Comparison of ENCODE assay signal across 1 cellular context in the genomic region with DNA sequence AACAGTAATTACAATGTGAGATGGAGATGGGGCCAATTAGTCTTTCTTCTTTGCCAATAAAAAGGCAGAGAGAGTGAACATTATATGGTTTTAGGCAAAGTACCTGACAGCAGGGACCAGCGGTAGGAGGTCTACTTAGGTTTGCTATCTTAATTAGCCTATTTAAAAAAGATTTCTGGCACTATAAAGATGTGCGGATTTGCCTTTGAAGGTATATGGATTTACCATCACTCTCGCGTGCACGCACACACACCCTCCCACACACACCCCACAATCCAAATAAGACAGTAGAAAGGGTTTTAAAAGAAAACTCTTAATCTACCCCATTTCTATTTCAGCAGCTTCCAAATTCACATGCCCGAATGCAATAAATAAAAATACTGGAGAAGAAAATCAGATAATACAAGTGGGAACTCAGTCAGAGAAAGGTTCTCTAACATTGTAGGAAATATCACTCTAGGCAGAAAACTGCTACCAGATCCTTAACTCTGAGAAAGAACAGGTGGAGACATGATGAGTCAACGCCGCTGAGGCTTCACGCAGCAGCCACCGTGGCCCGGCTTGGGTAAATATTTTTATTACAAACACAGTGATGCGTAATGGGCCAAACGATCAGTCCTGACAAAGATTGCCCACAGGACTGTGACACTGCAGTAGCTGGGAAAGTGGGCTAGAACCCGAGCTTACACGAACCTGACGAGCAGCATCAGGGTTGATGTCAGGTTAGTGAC.
TF ChIP-seq lines count a peak whose summit lies in the region.

No MANE protein-coding gene starts in this region.

TF ChIP-seq in HepG2, 621 proteins besides CTCF, POLR2A, EP300 and RAD21 (continued from another document and continues in another):
- TF ChIP-seq ZNF800 (CRISPR knock-in tag; IDR thresholded peaks at IDR 0.05): no peak
- no peak for TF ChIP-seq TERF1 (CRISPR knock-in tag; IDR thresholded peaks at IDR 0.05)
- no peak; the same call in 1 of the 2 replicates for TF ChIP-seq GATA4 (IDR thresholded peaks at IDR 0.05; ENCODE audit: borderline replicate concordance, low read depth)
- no peak for TF ChIP-seq ZFAT (CRISPR knock-in tag; conservative IDR thresholded peaks at IDR 0.05)
- TF ChIP-seq ATF6 (CRISPR knock-in tag; conservative IDR thresholded peaks at IDR 0.05): no peak
- peak; percentile 77; the same call in 1 of the 2 replicates for TF ChIP-seq HBP1 (CRISPR knock-in tag; IDR thresholded peaks at IDR 0.05; ENCODE audit: low read depth)
- no peak for TF ChIP-seq ZFP41 (CRISPR knock-in tag; IDR thresholded peaks at IDR 0.05; ENCODE audit: borderline replicate concordance)
- TF ChIP-seq, protein P1, sequence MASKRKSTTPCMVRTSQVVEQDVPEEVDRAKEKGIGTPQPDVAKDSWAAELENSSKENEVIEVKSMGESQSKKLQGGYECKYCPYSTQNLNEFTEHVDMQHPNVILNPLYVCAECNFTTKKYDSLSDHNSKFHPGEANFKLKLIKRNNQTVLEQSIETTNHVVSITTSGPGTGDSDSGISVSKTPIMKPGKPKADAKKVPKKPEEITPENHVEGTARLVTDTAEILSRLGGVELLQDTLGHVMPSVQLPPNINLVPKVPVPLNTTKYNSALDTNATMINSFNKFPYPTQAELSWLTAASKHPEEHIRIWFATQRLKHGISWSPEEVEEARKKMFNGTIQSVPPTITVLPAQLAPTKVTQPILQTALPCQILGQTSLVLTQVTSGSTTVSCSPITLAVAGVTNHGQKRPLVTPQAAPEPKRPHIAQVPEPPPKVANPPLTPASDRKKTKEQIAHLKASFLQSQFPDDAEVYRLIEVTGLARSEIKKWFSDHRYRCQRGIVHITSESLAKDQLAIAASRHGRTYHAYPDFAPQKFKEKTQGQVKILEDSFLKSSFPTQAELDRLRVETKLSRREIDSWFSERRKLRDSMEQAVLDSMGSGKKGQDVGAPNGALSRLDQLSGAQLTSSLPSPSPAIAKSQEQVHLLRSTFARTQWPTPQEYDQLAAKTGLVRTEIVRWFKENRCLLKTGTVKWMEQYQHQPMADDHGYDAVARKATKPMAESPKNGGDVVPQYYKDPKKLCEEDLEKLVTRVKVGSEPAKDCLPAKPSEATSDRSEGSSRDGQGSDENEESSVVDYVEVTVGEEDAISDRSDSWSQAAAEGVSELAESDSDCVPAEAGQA (IDR thresholded peaks at IDR 0.05; ENCODE audit: low read depth): 0 out of 2 replicates have a peak, but pooled peaks have one; percentile 59
- TF ChIP-seq, protein P1 (CRISPR knock-in tag; IDR thresholded peaks at IDR 0.05; ENCODE audit: borderline replicate concordance): no peak
- no peak for TF ChIP-seq ZNF777 (CRISPR knock-in tag; IDR thresholded peaks at IDR 0.05)
- no peak for TF ChIP-seq ZNF20 (CRISPR knock-in tag; IDR thresholded peaks at IDR 0.05)
- TF ChIP-seq ZNF232 (CRISPR knock-in tag; IDR thresholded peaks at IDR 0.05; ENCODE audit: borderline replicate concordance): no peak
- TF ChIP-seq MTA1 (CRISPR knock-in tag; IDR thresholded peaks at IDR 0.05; ENCODE audit: borderline replicate concordance): no peak
- no peak for TF ChIP-seq NR2C2 (CRISPR knock-in tag; IDR thresholded peaks at IDR 0.05; ENCODE audit: borderline replicate concordance)
- TF ChIP-seq RBAK (CRISPR knock-in tag; IDR thresholded peaks at IDR 0.05): no peak
- 0 out of 2 replicates have a peak, but pooled peaks have one; percentile 13 for TF ChIP-seq GATAD1 (CRISPR knock-in tag; IDR thresholded peaks at IDR 0.05)
- TF ChIP-seq, protein P2, sequence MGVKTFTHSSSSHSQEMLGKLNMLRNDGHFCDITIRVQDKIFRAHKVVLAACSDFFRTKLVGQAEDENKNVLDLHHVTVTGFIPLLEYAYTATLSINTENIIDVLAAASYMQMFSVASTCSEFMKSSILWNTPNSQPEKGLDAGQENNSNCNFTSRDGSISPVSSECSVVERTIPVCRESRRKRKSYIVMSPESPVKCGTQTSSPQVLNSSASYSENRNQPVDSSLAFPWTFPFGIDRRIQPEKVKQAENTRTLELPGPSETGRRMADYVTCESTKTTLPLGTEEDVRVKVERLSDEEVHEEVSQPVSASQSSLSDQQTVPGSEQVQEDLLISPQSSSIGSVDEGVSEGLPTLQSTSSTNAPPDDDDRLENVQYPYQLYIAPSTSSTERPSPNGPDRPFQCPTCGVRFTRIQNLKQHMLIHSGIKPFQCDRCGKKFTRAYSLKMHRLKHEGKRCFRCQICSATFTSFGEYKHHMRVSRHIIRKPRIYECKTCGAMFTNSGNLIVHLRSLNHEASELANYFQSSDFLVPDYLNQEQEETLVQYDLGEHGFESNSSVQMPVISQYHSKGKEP (CRISPR knock-in tag; IDR thresholded peaks at IDR 0.05): no peak
- TF ChIP-seq PHB2 (IDR thresholded peaks at IDR 0.05; ENCODE audit: partially characterized antibody): no peak
- TF ChIP-seq PITX1 (CRISPR knock-in tag; IDR thresholded peaks at IDR 0.05): no peak
- TF ChIP-seq RXRB (CRISPR knock-in tag; IDR thresholded peaks at IDR 0.05; ENCODE audit: borderline replicate concordance): peak; percentile 75
- no peak for TF ChIP-seq MTF1 (CRISPR knock-in tag; IDR thresholded peaks at IDR 0.05)
- no peak for TF ChIP-seq ZNF234 (CRISPR knock-in tag; conservative IDR thresholded peaks at IDR 0.05)
- TF ChIP-seq GABPB1 (CRISPR knock-in tag; IDR thresholded peaks at IDR 0.05): no peak
- TF ChIP-seq ZNF446 (CRISPR knock-in tag; IDR thresholded peaks at IDR 0.05): no peak
- no peak for TF ChIP-seq ZNF740 (CRISPR knock-in tag; IDR thresholded peaks at IDR 0.05)
- TF ChIP-seq AKNA (CRISPR knock-in tag; IDR thresholded peaks at IDR 0.05; ENCODE audit: borderline replicate concordance): no peak
- no peak for TF ChIP-seq HNF4G (IDR thresholded peaks at IDR 0.05; ENCODE audit: borderline replicate concordance, low read depth, low read length)
- no peak for TF ChIP-seq HNF4G (CRISPR knock-in tag; IDR thresholded peaks at IDR 0.05; ENCODE audit: borderline replicate concordance, low read depth)
- 0 out of 2 replicates have a peak, but pooled peaks have one; percentile 18 for TF ChIP-seq ARNTL (CRISPR knock-in tag; IDR thresholded peaks at IDR 0.05)
- TF ChIP-seq ZNF30 (CRISPR knock-in tag; IDR thresholded peaks at IDR 0.05): no peak
- TF ChIP-seq ISX (CRISPR knock-in tag; conservative IDR thresholded peaks at IDR 0.05): no peak
- no peak for TF ChIP-seq ZNF513 (CRISPR knock-in tag; conservative IDR thresholded peaks at IDR 0.05)
- TF ChIP-seq SALL1 (CRISPR knock-in tag; IDR thresholded peaks at IDR 0.05): peak; percentile 82
